In genomic region chr1:204357551-204357950, GRCh38 we compare ENCODE assay signal across 12 cellular contexts. TPM values are rescaled to one million over a fixed set of nuclear protein-coding genes. Genes with fewer than 3 reads are reported as not detected.
DNase-seq lines count a peak whose midpoint lies in the region; ATAC-seq and TF ChIP-seq lines count a peak whose summit lies in the region.
"Had no signal": no experiment of that assay in that cellular context is flagged by ENCODE, and none has a peak within 500 bp of the region (broad histone marks: within the 10 kb centered on the region; RNA-seq: fewer than 3 reads in every experiment).

No MANE protein-coding gene starts in this region.

- no peaks in the 10 kb centered on the region for H3K36me3 ChIP-seq in lower lobe of right lung
- H3K36me3 ChIP-seq: tibial nerve had no signal

- ATAC-seq in lower lobe of right lung = peak; percentile 30 to 34

- H3K9me3 ChIP-seq in lower lobe of right lung = no peaks in the 10 kb centered on the region
- H3K9me3 ChIP-seq: tibial nerve had no signal

- peak overlapping the region; percentile 80 to 100 (median 96) for H3K27ac Mint-ChIP-seq in brain

- H3K4me3 ChIP-seq in lower lobe of right lung = no peak overlapping the region
- H3K4me3 ChIP-seq: tibial nerve had no signal

- peak in 1 of 2 experiments; percentile 20 for TF ChIP-seq CTCF in brain (conservative IDR thresholded peaks at IDR 0.05)
- no peak for TF ChIP-seq CTCF in lower lobe of right lung (IDR thresholded peaks at IDR 0.05)

- H3K27ac ChIP-seq in lower lobe of right lung = no peak overlapping the region
- H3K27ac ChIP-seq: tibial nerve had no signal

- peaks cover 10% of the 10 kb centered on the region for H3K27me3 ChIP-seq in lower lobe of right lung (ENCODE audit: low read depth)

- H3K4me1 ChIP-seq in lower lobe of right lung = peaks cover 6% of the 10 kb centered on the region

- H3K27me3 Mint-ChIP-seq in brain = peaks cover 13% of the 10 kb centered on the region

- DNase-seq in NCI-H82 (lab: John Stamatoyannopoulos, UW) (peak; percentile 69), NCI-H82 treated with DMSO at 0.1 percent for 48 hours (lab: John Stamatoyannopoulos, UW; ENCODE audit: unreplicated experiment) (no peak), lower lobe of right lung (no peak), superior temporal gyrus (ENCODE audit: extremely low spot score) (peak; percentile 68), DMS153 treated with DMSO at 0.1 percent for 48 hours (lab: John Stamatoyannopoulos, UW; ENCODE audit: unreplicated experiment) (no peak), foreskin melanocyte (no peak), NCI-H1105 treated with DMSO at 0.1 percent for 48 hours (lab: John Stamatoyannopoulos, UW) (no peak)
- DNase-seq: 8988T; NCI-H510A; stimulated activated CD4-positive, alpha-beta T cell treated with anti-CD3 and anti-CD28 coated beads, Interleukin-2, amount 100 ng/mL, for 48 hours had no signal

- intact Hi-C loops in lower lobe of right lung (cut with DNase I) = no loop called here

- no peaks in the 10 kb centered on the region for H3K36me3 Mint-ChIP-seq in brain

- no peaks in the 10 kb centered on the region for H3K9me3 Mint-ChIP-seq in brain

- H3K4me1 Mint-ChIP-seq in brain = peaks cover 80% of the 10 kb centered on the region

- peak overlapping the region; percentile 84 to 88 (median 84) for H3K4me3 Mint-ChIP-seq in brain

RNA-seq across cellular contexts. Expression of gene PLEKHA6, which starts 2.2 kb away (rescaled TPM):
- 27.8 TPM for polyA plus RNA-seq in brain (ENCODE audit: insufficient read depth, low read depth, low replicate concordance)
- 7.6 TPM for total RNA-seq in lower lobe of right lung

RNA-seq across cellular contexts. Expression of gene PPP1R15B, which starts 54.1 kb away (rescaled TPM):
- 11.4 TPM for polyA plus RNA-seq in brain (ENCODE audit: insufficient read depth, low read depth, low replicate concordance)
- total RNA-seq in lower lobe of right lung = 45.3 TPM

Comparison
In these comparisons a context has a peak if more than half of its experiments do, and no peak if none do; other contexts are left out.
1. DNase-seq: peak in NCI-H82 (single experiment) and superior temporal gyrus (single experiment); none in NCI-H82 treated with DMSO at 0.1 percent for 48 hours (single experiment), lower lobe of right lung (single experiment), DMS153 treated with DMSO at 0.1 percent for 48 hours (single experiment), foreskin melanocyte (single experiment) and NCI-H1105 treated with DMSO at 0.1 percent for 48 hours (single experiment).